In the genomic region with DNA sequence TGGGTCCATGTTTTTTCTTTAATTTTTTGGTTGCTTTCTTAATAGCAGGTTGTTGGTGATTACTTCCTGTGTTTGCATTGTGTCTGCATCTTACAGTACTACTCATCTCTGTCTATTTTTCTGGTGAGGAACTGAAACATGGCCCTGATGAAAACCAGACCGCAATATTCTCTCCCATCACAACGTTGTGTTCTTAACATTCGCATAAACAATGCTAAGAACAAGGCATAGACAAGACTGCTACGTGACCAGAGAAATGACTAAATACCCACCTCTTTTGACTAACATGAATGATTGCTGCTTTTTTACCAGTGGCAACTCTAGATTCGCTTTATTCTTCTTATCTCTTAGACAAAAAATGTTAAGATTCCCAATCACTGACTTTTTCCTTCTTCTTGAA, we compare ENCODE assay signal across 12 cellular contexts.
DNase-seq lines count a peak whose midpoint lies in the region; ATAC-seq and TF ChIP-seq lines count a peak whose summit lies in the region.
"Had no signal": no experiment of that assay in that cellular context is flagged by ENCODE, and none has a peak within 500 bp of the region (broad histone marks: within the 10 kb centered on the region; RNA-seq: fewer than 3 reads in every experiment).

No MANE protein-coding gene starts in this region.

- no peaks in the 10 kb centered on the region for H3K4me1 Mint-ChIP-seq in stimulated activated memory B cell treated with anti-CD40 and anti-IgM and Interleukin-4, amounts not matched to agents 10 μg/mL and 1 μg/mL and 100 μg/mL, for 72 hours
- H3K4me1 Mint-ChIP-seq: activated naive CD8-positive, alpha-beta T cell treated with anti-CD3 and anti-CD28 coated beads, Interleukin-2, amount 50 U/mL, for 24 hours had no signal

- in situ Hi-C loops in gastrocnemius medialis (cut with MboI; ENCODE audit: low sequenced_read_pairs in 4 of 4), result no loop called here

- H3K4me1 ChIP-seq in gastrocnemius medialis, result no peaks in the 10 kb centered on the region

- TF ChIP-seq CTCF in gastrocnemius medialis (IDR thresholded peaks at IDR 0.05 in 4 of 5, conservative IDR thresholded peaks at IDR 0.05 in 1 of 5), result no peak

- no peak overlapping the region for H3K27ac ChIP-seq in gastrocnemius medialis

- H3K27me3 ChIP-seq in gastrocnemius medialis, result no peaks in the 10 kb centered on the region

- no peak for DNase-seq in NK-92 (lab: John Stamatoyannopoulos, UW; ENCODE audit: unreplicated experiment)
- no peak for DNase-seq in OCI-M1 (lab: John Stamatoyannopoulos, UW)
- no peak for DNase-seq in gastrocnemius medialis
- DNase-seq in activated T-cell treated with anti-CD3 and anti-CD28 coated beads, Interleukin-2, amount 50 U/mL, for 1 hour, result no peak
- DNase-seq: activated CD4-positive, alpha-beta T cell treated with anti-CD3 and anti-CD28 coated beads, Interleukin-2, amount 50 U/mL, for 48 hours; activated naive CD8-positive, alpha-beta T cell treated with anti-CD3 and anti-CD28 coated beads, Interleukin-2, amount 50 U/mL, for 24 hours; Kasumi-1; NCI-H510A treated with DMSO at 0.1 percent for 48 hours had no signal

- no peaks in the 10 kb centered on the region for H3K36me3 ChIP-seq in gastrocnemius medialis

- peaks cover 10% of the 10 kb centered on the region for H3K27me3 Mint-ChIP-seq in stimulated activated memory B cell treated with anti-CD40 and anti-IgM and Interleukin-4, amounts not matched to agents 10 μg/mL and 1 μg/mL and 100 μg/mL, for 72 hours
- H3K27me3 Mint-ChIP-seq: activated naive CD8-positive, alpha-beta T cell treated with anti-CD3 and anti-CD28 coated beads, Interleukin-2, amount 50 U/mL, for 24 hours had no signal

- no peaks in the 10 kb centered on the region for H3K36me3 Mint-ChIP-seq in stimulated activated memory B cell treated with anti-CD40 and anti-IgM and Interleukin-4, amounts not matched to agents 10 μg/mL and 1 μg/mL and 100 μg/mL, for 72 hours

- no peaks in the 10 kb centered on the region for H3K9me3 ChIP-seq in gastrocnemius medialis

- peak; percentile 100 for ATAC-seq in GM19035 (IDR thresholded peaks at IDR 0.05; ENCODE audit: unreplicated experiment)
- peak; percentile 92 for ATAC-seq in HG02571 (IDR thresholded peaks at IDR 0.05; ENCODE audit: unreplicated experiment)
- ATAC-seq in HG03342 (IDR thresholded peaks at IDR 0.05; ENCODE audit: unreplicated experiment), result peak; percentile 99
- peak; percentile 69 for ATAC-seq in stimulated activated memory B cell treated with anti-CD40 and anti-IgM and Interleukin-4, amounts not matched to agents 10 μg/mL and 1 μg/mL and 100 μg/mL, for 72 hours
- ATAC-seq in gastrocnemius medialis, result no peak
- ATAC-seq: activated naive CD8-positive, alpha-beta T cell treated with anti-CD3 and anti-CD28 coated beads, Interleukin-2, amount 50 U/mL, for 24 hours had no signal

- peaks cover 5% of the 10 kb centered on the region for H3K9me3 Mint-ChIP-seq in stimulated activated memory B cell treated with anti-CD40 and anti-IgM and Interleukin-4, amounts not matched to agents 10 μg/mL and 1 μg/mL and 100 μg/mL, for 72 hours
- H3K9me3 Mint-ChIP-seq: activated naive CD8-positive, alpha-beta T cell treated with anti-CD3 and anti-CD28 coated beads, Interleukin-2, amount 50 U/mL, for 24 hours had no signal

- intact Hi-C loops in gastrocnemius medialis (cut with DNase I; ENCODE audit: low total_unique reads), result no loop called here

- H3K4me3 ChIP-seq in gastrocnemius medialis, result no peak overlapping the region

- no peak overlapping the region for H3K27ac Mint-ChIP-seq in stimulated activated memory B cell treated with anti-CD40 and anti-IgM and Interleukin-4, amounts not matched to agents 10 μg/mL and 1 μg/mL and 100 μg/mL, for 72 hours
- H3K27ac Mint-ChIP-seq: activated naive CD8-positive, alpha-beta T cell treated with anti-CD3 and anti-CD28 coated beads, Interleukin-2, amount 50 U/mL, for 24 hours had no signal

- no peak overlapping the region for H3K4me3 Mint-ChIP-seq in stimulated activated memory B cell treated with anti-CD40 and anti-IgM and Interleukin-4, amounts not matched to agents 10 μg/mL and 1 μg/mL and 100 μg/mL, for 72 hours
- H3K4me3 Mint-ChIP-seq: activated naive CD8-positive, alpha-beta T cell treated with anti-CD3 and anti-CD28 coated beads, Interleukin-2, amount 50 U/mL, for 24 hours had no signal

- no peak for TF ChIP-seq POLR2A in gastrocnemius medialis (IDR thresholded peaks at IDR 0.05)

Comparison
In these comparisons a context has a peak if more than half of its experiments do, and no peak if none do; other contexts are left out.
1. ATAC-seq: peak in GM19035 (single experiment), HG02571 (single experiment), HG03342 (single experiment) and stimulated activated memory B cell treated with anti-CD40 and anti-IgM and Interleukin-4, amounts not matched to agents 10 μg/mL and 1 μg/mL and 100 μg/mL, for 72 hours (single experiment); none in gastrocnemius medialis (0 of 2).